In genomic region chr19:18160792-18161690, GRCh38 we compare ENCODE assay signal across 1 cellular context.
TF ChIP-seq lines count a peak whose summit lies in the region.

No MANE protein-coding gene starts in this region.

TF ChIP-seq in GM12878, 131 proteins besides CTCF, POLR2A, EP300 and RAD21 (continued from another document):
- TF ChIP-seq REST (IDR thresholded peaks at IDR 0.05; ENCODE audit: low read depth, low read length), result no peak
- no peak for TF ChIP-seq IRF5 (IDR thresholded peaks at IDR 0.05; ENCODE audit: borderline replicate concordance)
- no peak for TF ChIP-seq RCOR1 (conservative IDR thresholded peaks at IDR 0.05; ENCODE audit: low read depth, low read length)
- peak; percentile 65; the same call in 1 of the 2 replicates for TF ChIP-seq ZNF687 (IDR thresholded peaks at IDR 0.05)
- TF ChIP-seq PAX8 (IDR thresholded peaks at IDR 0.05), result no peak
- no peak for TF ChIP-seq MAX (IDR thresholded peaks at IDR 0.05; ENCODE audit: low read depth, low read length)
- TF ChIP-seq ASH2L (IDR thresholded peaks at IDR 0.05; ENCODE audit: borderline replicate concordance, low read depth), result no peak
- TF ChIP-seq IKZF1 (conservative IDR thresholded peaks at IDR 0.05), result peak; percentile 55
- TF ChIP-seq RELA (IDR thresholded peaks at IDR 0.05; ENCODE audit: borderline replicate concordance, partially characterized antibody), result no peak
- TF ChIP-seq CREB1 (IDR thresholded peaks at IDR 0.05; ENCODE audit: low read depth), result no peak
- peak; percentile 29; the same call in 1 of the 2 replicates for TF ChIP-seq DPF2 (IDR thresholded peaks at IDR 0.05)
- TF ChIP-seq SIN3A (IDR thresholded peaks at IDR 0.05; ENCODE audit: low read depth, low read length), result no peak
- TF ChIP-seq CBX5 (IDR thresholded peaks at IDR 0.05; ENCODE audit: low read depth), result no peak
- TF ChIP-seq NR2F1 (conservative IDR thresholded peaks at IDR 0.05), result peak; percentile 47
- TF ChIP-seq BCL11A (IDR thresholded peaks at IDR 0.05; ENCODE audit: low read depth, low read length), result no peak
- peak; percentile 59 for TF ChIP-seq BACH1 (IDR thresholded peaks at IDR 0.05; ENCODE audit: borderline replicate concordance)
- TF ChIP-seq TARDBP (IDR thresholded peaks at IDR 0.05; ENCODE audit: borderline replicate concordance), result no peak
- no peak for TF ChIP-seq TBL1XR1 (IDR thresholded peaks at IDR 0.05; ENCODE audit: low read depth, low read length)
- peak; percentile 60; the same call in 1 of the 2 replicates for TF ChIP-seq ZSCAN29 (IDR thresholded peaks at IDR 0.05)
- TF ChIP-seq SMC3 (IDR thresholded peaks at IDR 0.05; ENCODE audit: borderline replicate concordance, low read length), result peak; percentile 10; the same call in 1 of the 2 replicates
- no peak for TF ChIP-seq EZH2 (IDR thresholded peaks at IDR 0.05; ENCODE audit: borderline replicate concordance, control insufficient read depth, low read depth, low read length)
- no peak for TF ChIP-seq TCF7 (IDR thresholded peaks at IDR 0.05; ENCODE audit: borderline replicate concordance)
- TF ChIP-seq MEF2B (IDR thresholded peaks at IDR 0.05; ENCODE audit: partially characterized antibody, poor library complexity, severe bottlenecking), result no peak
- TF ChIP-seq FOXM1 (IDR thresholded peaks at IDR 0.05; ENCODE audit: low read depth, low read length), result no peak
- peak; percentile 71; the same call in 1 of the 2 replicates for TF ChIP-seq HDGF (IDR thresholded peaks at IDR 0.05)
- no peak for TF ChIP-seq NFIC (IDR thresholded peaks at IDR 0.05; ENCODE audit: low read depth, low read length)
- peak; percentile 93 for TF ChIP-seq SMARCA5 (IDR thresholded peaks at IDR 0.05)
- no peak for TF ChIP-seq MYB (IDR thresholded peaks at IDR 0.05; ENCODE audit: borderline replicate concordance, low read depth, low read length)
- no peak for TF ChIP-seq CHD1 (IDR thresholded peaks at IDR 0.05; ENCODE audit: low read depth, low read length)
- no peak for TF ChIP-seq SUPT20H (IDR thresholded peaks at IDR 0.05; ENCODE audit: borderline replicate concordance, control insufficient read depth, low read depth, low read length)
- TF ChIP-seq MLLT1 (IDR thresholded peaks at IDR 0.05), result 0 out of 2 replicates have a peak, but pooled peaks have one; percentile 77
- no peak for TF ChIP-seq ZNF384 (IDR thresholded peaks at IDR 0.05; ENCODE audit: borderline replicate concordance, low read depth, low read length)
